ENCODE assay signal across 12 cellular contexts in genomic region chr6:136103763-136104311, GRCh38.
DNase-seq lines count a peak whose midpoint lies in the region; ATAC-seq and TF ChIP-seq lines count a peak whose summit lies in the region.
"Had no signal": no experiment of that assay in that cellular context is flagged by ENCODE, and none has a peak within 500 bp of the region (broad histone marks: within the 10 kb centered on the region; RNA-seq: fewer than 3 reads in every experiment).

No MANE protein-coding gene starts in this region.

- H3K9me3 Mint-ChIP-seq in mesothelial cell of epicardium = no peaks in the 10 kb centered on the region
- H3K9me3 Mint-ChIP-seq: stimulated activated effector memory CD8-positive, alpha-beta T cell treated with anti-CD3 and anti-CD28 coated beads, Interleukin-12 subunit alpha, Interleukin-12 subunit beta, amount 100 ng/mL, for 72 hours had no signal

- H3K27ac ChIP-seq in thyroid gland = peak overlapping the region in 2 of 3 donors; percentile 10 to 15

- H3K9me3 ChIP-seq in thyroid gland = no peaks in the 10 kb centered on the region
- H3K9me3 ChIP-seq: spleen had no signal

- H3K4me1 Mint-ChIP-seq in mesothelial cell of epicardium = peaks cover 64% of the 10 kb centered on the region
- H3K4me1 Mint-ChIP-seq: stimulated activated effector memory CD8-positive, alpha-beta T cell treated with anti-CD3 and anti-CD28 coated beads, Interleukin-12 subunit alpha, Interleukin-12 subunit beta, amount 100 ng/mL, for 72 hours had no signal

- ATAC-seq in SK-N-SH treated with all-trans-retinoic acid at 6 μM for 48 hours (peak; percentile 85), GM21381 (IDR thresholded peaks at IDR 0.05; ENCODE audit: unreplicated experiment) (no peak), HG02763 (IDR thresholded peaks at IDR 0.05; ENCODE audit: unreplicated experiment) (no peak)
- ATAC-seq: activated CD8-positive, alpha-beta T cell treated with anti-CD3 and anti-CD28 coated beads, Interleukin-2, amount 10 ng/mL, durations not matched to agents 7 days and 5 days; stimulated activated effector memory CD8-positive, alpha-beta T cell treated with anti-CD3 and anti-CD28 coated beads, Interleukin-12 subunit alpha, Interleukin-12 subunit beta, amount 100 ng/mL, for 72 hours had no signal

- peak overlapping the region; percentile 94 for H3K27ac Mint-ChIP-seq in mesothelial cell of epicardium
- H3K27ac Mint-ChIP-seq: activated CD8-positive, alpha-beta T cell treated with anti-CD3 and anti-CD28 coated beads, Interleukin-2, amount 10 ng/mL, durations not matched to agents 7 days and 5 days; stimulated activated effector memory CD8-positive, alpha-beta T cell treated with anti-CD3 and anti-CD28 coated beads, Interleukin-12 subunit alpha, Interleukin-12 subunit beta, amount 100 ng/mL, for 72 hours had no signal

- TF ChIP-seq CTCF in mesothelial cell of epicardium (IDR thresholded peaks at IDR 0.05; ENCODE audit: unreplicated experiment) (no peak), thyroid gland (IDR thresholded peaks at IDR 0.05) (no peak)

- no peaks in the 10 kb centered on the region for H3K27me3 Mint-ChIP-seq in mesothelial cell of epicardium (ENCODE audit: low read depth)

- H3K4me3 Mint-ChIP-seq in mesothelial cell of epicardium = no peak overlapping the region
- H3K4me3 Mint-ChIP-seq: activated CD8-positive, alpha-beta T cell treated with anti-CD3 and anti-CD28 coated beads, Interleukin-2, amount 10 ng/mL, durations not matched to agents 7 days and 5 days; stimulated activated effector memory CD8-positive, alpha-beta T cell treated with anti-CD3 and anti-CD28 coated beads, Interleukin-12 subunit alpha, Interleukin-12 subunit beta, amount 100 ng/mL, for 72 hours had no signal

- DNase-seq in head of caudate nucleus (peak in 36 of 42 donors; percentile 5 to 71 (median 36)), mesothelial cell of epicardium (ENCODE audit: low spot score in 2 of 2, unreplicated experiment in 2 of 2) (no peak), thyroid gland (peak in 1 of 2 donors; percentile 1), NCI-H187 treated with DMSO at 0.1 percent for 48 hours (lab: John Stamatoyannopoulos, UW) (no peak), HK-2 (ENCODE audit: unreplicated experiment) (no peak)
- DNase-seq: activated CD8-positive, alpha-beta T cell treated with anti-CD3 and anti-CD28 coated beads, Interleukin-2, amount 10 ng/mL, durations not matched to agents 7 days and 5 days; NCI-H187; spleen had no signal

- intact Hi-C loops in head of caudate nucleus (cut with DNase I) = no loop called here
- intact Hi-C loops in thyroid gland (cut with DNase I) = no loop called here

- 54 to 62% methylated on average over 7 of the region's 7 CpGs for WGBS in thyroid gland, 2 donors

- no peak overlapping the region for H3K4me3 ChIP-seq in thyroid gland (replicated peaks in 1 of 3)
- H3K4me3 ChIP-seq: spleen had no signal

- H3K36me3 ChIP-seq in thyroid gland = no peaks in the 10 kb centered on the region
- H3K36me3 ChIP-seq: spleen had no signal

- no peak for TF ChIP-seq POLR2A in thyroid gland (IDR thresholded peaks at IDR 0.05)

- no peaks in the 10 kb centered on the region for H3K27me3 ChIP-seq in thyroid gland
- H3K27me3 ChIP-seq: spleen had no signal

- no peaks in the 10 kb centered on the region for H3K36me3 Mint-ChIP-seq in mesothelial cell of epicardium
- H3K36me3 Mint-ChIP-seq: stimulated activated effector memory CD8-positive, alpha-beta T cell treated with anti-CD3 and anti-CD28 coated beads, Interleukin-12 subunit alpha, Interleukin-12 subunit beta, amount 100 ng/mL, for 72 hours had no signal

- H3K4me1 ChIP-seq in thyroid gland = peaks cover 8 to 17% of the 10 kb centered on the region in 2 donors

TF ChIP-seq in SK-N-SH treated with all-trans-retinoic acid at 6 μM for 48 hours, 23 proteins besides CTCF, POLR2A, EP300 and RAD21:
- TF ChIP-seq ZNF70 (CRISPR knock-in tag; IDR thresholded peaks at IDR 0.05) = no peak
- peak; percentile 85 for TF ChIP-seq SNAI2 (CRISPR knock-in tag; IDR thresholded peaks at IDR 0.05)
- TF ChIP-seq CREB5 (CRISPR knock-in tag; IDR thresholded peaks at IDR 0.05; ENCODE audit: low read depth) = 0 out of 2 replicates have a peak, but pooled peaks have one; percentile 8
- TF ChIP-seq ZNF565 (CRISPR knock-in tag; conservative IDR thresholded peaks at IDR 0.05; ENCODE audit: low read depth) = no peak
- peak; percentile 71; the same call in 1 of the 2 replicates for TF ChIP-seq CSDC2 (CRISPR knock-in tag; IDR thresholded peaks at IDR 0.05)
- peak; percentile 75; the same call in 1 of the 2 replicates for TF ChIP-seq TSHZ2 (CRISPR knock-in tag; IDR thresholded peaks at IDR 0.05)
- TF ChIP-seq ARNTL (CRISPR knock-in tag; IDR thresholded peaks at IDR 0.05; ENCODE audit: borderline replicate concordance, low read depth) = no peak
- peak; percentile 90 for TF ChIP-seq ESRRG (CRISPR knock-in tag; IDR thresholded peaks at IDR 0.05)
- peak; percentile 86; the same call in 1 of the 2 replicates for TF ChIP-seq TCF4 (CRISPR knock-in tag; IDR thresholded peaks at IDR 0.05; ENCODE audit: borderline replicate concordance)
- TF ChIP-seq ZC3H10 (CRISPR knock-in tag; IDR thresholded peaks at IDR 0.05) = no peak
- TF ChIP-seq POU6F1 (CRISPR knock-in tag; IDR thresholded peaks at IDR 0.05; ENCODE audit: borderline replicate concordance, low read depth) = no peak

Comparison
In these comparisons a context has a peak if more than half of its experiments do, and no peak if none do; other contexts are left out.
1. DNase-seq: peak in head of caudate nucleus (36 of 42); none in mesothelial cell of epicardium (0 of 2), NCI-H187 treated with DMSO at 0.1 percent for 48 hours (single experiment) and HK-2 (single experiment).